In genomic region chr15:58537033-58537432, GRCh38 we compare ENCODE assay signal across 24 cellular contexts.
A peak's percentile ranks its signal among the peaks of the same experiment; 100 is the strongest.
DNase-seq lines count a peak whose midpoint lies in the region; ATAC-seq, FAIRE-seq and TF ChIP-seq lines count a peak whose summit lies in the region.
"Had no signal": no experiment of that assay in that cellular context is flagged by ENCODE, and none has a peak within 500 bp of the region (broad histone marks: within the 10 kb centered on the region; RNA-seq: fewer than 3 reads in every experiment).

No MANE protein-coding gene starts in this region.

- H3K4me1 ChIP-seq in breast epithelium (no peaks in the 10 kb centered on the region), mammary epithelial cell (ENCODE audit: insufficient read depth, low read length) (peaks cover 4% of the 10 kb centered on the region), H1 (replicated peaks in 1 of 4; ENCODE audit: control insufficient read depth in 3 of 4, insufficient read depth in 4 of 4, low read length in 3 of 4) (no peaks in the 10 kb centered on the region), stomach (no peaks in the 10 kb centered on the region)
- H3K4me1 ChIP-seq: BE2C had no signal

- H3K4ac ChIP-seq in H1 (replicated peaks; ENCODE audit: insufficient read length, low read depth, low read length) = no peak overlapping the region

- no peaks in the 10 kb centered on the region; the same call in 1 of the 2 replicates for H3K23me2 ChIP-seq in H1 (ENCODE audit: low read depth, low read length)

- no peak overlapping the region for H3K56ac ChIP-seq in H1 (replicated peaks; ENCODE audit: insufficient read length, low read depth, low read length)

- no peak overlapping the region for H2BK20ac ChIP-seq in H1 (ENCODE audit: low read length)

- TF ChIP-seq EP300 in H1 (IDR thresholded peaks at IDR 0.05; ENCODE audit: borderline replicate concordance in 1 of 2, low read depth in 2 of 2, low read length in 2 of 2) (no peak), stomach (IDR thresholded peaks at IDR 0.05) (no peak)

- H3K14ac ChIP-seq in H1 (ENCODE audit: insufficient read length) = no peak overlapping the region

- no peak for DNase-seq in breast epithelium (ENCODE audit: low spot score in 2 of 2)
- DNase-seq in mammary epithelial cell = no peak
- DNase-seq in H1 (ENCODE audit: low read depth in 1 of 2, low spot score in 2 of 2) = no peak
- peak; percentile 29 for DNase-seq in islet precursor cell
- peak; percentile 18 for DNase-seq in stomach
- no peak for DNase-seq in hippocampal formation (lab: John Stamatoyannopoulos, UW)
- DNase-seq: ACHN; BE2C; CD4-positive, CD25-positive, alpha-beta regulatory T cell; CD8-positive, alpha-beta memory T cell; COR-L47; DMS 273 treated with DMSO at 0.1 percent for 48 hours; DMS53; DND-41; EL; H7; HFFc6 had no signal

- H3K23ac ChIP-seq in H1 (ENCODE audit: insufficient read length) = no peak overlapping the region

- H3K27ac ChIP-seq in breast epithelium (peak overlapping the region; percentile 9 to 48), mammary epithelial cell (ENCODE audit: insufficient read depth, low read depth, low read length) (no peak overlapping the region), H1 (ENCODE audit: low read depth, low read length) (no peak overlapping the region), stomach (no peak overlapping the region)

- H4K8ac ChIP-seq in H1 (ENCODE audit: extremely low read depth, insufficient read depth, low read length) = peak overlapping the region; percentile 23; the same call in 1 of the 2 replicates

- TF ChIP-seq CTCF in breast epithelium (IDR thresholded peaks at IDR 0.05) (no peak), mammary epithelial cell (conservative IDR thresholded peaks at IDR 0.05 in 1 of 2, IDR thresholded peaks at IDR 0.05 in 1 of 2; ENCODE audit: extremely low read depth in 1 of 2, insufficient read depth in 1 of 2, low read depth in 1 of 2, low read length in 2 of 2) (no peak), H1 (IDR thresholded peaks at IDR 0.05; ENCODE audit: control extremely low read depth in 1 of 3, insufficient read depth in 1 of 3, low read depth in 1 of 3, low read length in 3 of 3) (no peak), stomach (IDR thresholded peaks at IDR 0.05) (no peak)

- in situ Hi-C loops in mammary epithelial cell (cut with MboI; ENCODE audit: low sequenced_read_pairs in 2 of 2) = no loop called here

- H3K9me3 ChIP-seq in breast epithelium = no peaks in the 10 kb centered on the region
- no peaks in the 10 kb centered on the region for H3K9me3 ChIP-seq in mammary epithelial cell (replicated peaks; ENCODE audit: insufficient read depth, low read length)
- H3K9me3 ChIP-seq in H1 (ENCODE audit: insufficient read depth in 2 of 2, low read depth in 1 of 2, low read length in 1 of 2) = no peaks in the 10 kb centered on the region
- H3K9me3 ChIP-seq in stomach = no peaks in the 10 kb centered on the region
- H3K9me3 ChIP-seq: BE2C had no signal

- no peak overlapping the region for H2AK5ac ChIP-seq in H1 (ENCODE audit: low read depth, low read length)

- H3K79me1 ChIP-seq in H1 (ENCODE audit: low read depth, low read length) = no peaks in the 10 kb centered on the region

- no peak overlapping the region for H2BK12ac ChIP-seq in H1 (ENCODE audit: low read depth, low read length)

- no peak overlapping the region for H3K4me2 ChIP-seq in mammary epithelial cell (ENCODE audit: insufficient read depth, low read depth, low read length)
- H3K4me2 ChIP-seq in H1 (ENCODE audit: insufficient read depth in 1 of 2, low read depth in 2 of 2, low read length in 2 of 2) = no peak overlapping the region
- H3K4me2 ChIP-seq: GM23338 had no signal

- H3K36me3 ChIP-seq in breast epithelium (no peaks in the 10 kb centered on the region), mammary epithelial cell (ENCODE audit: insufficient read depth, low read length) (no peaks in the 10 kb centered on the region), H1 (ENCODE audit: control insufficient read depth in 2 of 4, insufficient read depth in 4 of 4, low read length in 3 of 4) (no peaks in the 10 kb centered on the region), stomach (no peaks in the 10 kb centered on the region)
- H3K36me3 ChIP-seq: BE2C had no signal

- FAIRE-seq in H1 (lab: Jason Lieb, UNC) = no peak
- FAIRE-seq: A204.1, G401.6, GM12891, HepG2 had no signal

- 67% methylated on average over 9 of the region's 9 CpGs for WGBS in mammary epithelial cell (ENCODE audit: low coverage, missing lambda C conversion rate)
- WGBS in H1 (ENCODE audit: extremely low coverage in 1 of 2, insufficient coverage in 1 of 2, insufficient read length in 1 of 2, insufficient replicate concordance in 2 of 2, low coverage in 1 of 2, low lambda C conversion rate in 2 of 2, missing lambda C conversion rate in 1 of 2), 2 experiments = 92% methylated on average over 9 of the region's 9 CpGs; no CpG with 5 or more reads in 1 of the 2 experiments
- WGBS in stomach, 5 donors = 95 to 100% (median 98%) methylated on average over 9 of the region's 9 CpGs

- BruUV-seq in mammary epithelial cell (replicated peaks; lab: Mats Ljungman, UMichigan) = no TSS peak

- POLR2A ChIA-PET in H1 (lab: Charles Lee; ENCODE audit: partially characterized antibody) = no interaction called here

- CTCF ChIA-PET in mammary epithelial cell (lab: Charles Lee; ENCODE audit: low non-redundant PET) (no interaction called here), H1 (lab: Charles Lee; ENCODE audit: partially characterized antibody) (interaction anchor here (0.9 kb wide), 1 partner anchor 267 kb away, joined by 3 read pairs; no protein-coding TSS in a partner anchor)

- no peak for TF ChIP-seq POLR2A in breast epithelium (IDR thresholded peaks at IDR 0.05)
- no peak for TF ChIP-seq POLR2A in H1 (IDR thresholded peaks at IDR 0.05; ENCODE audit: control extremely low read depth in 1 of 2, low read depth in 2 of 2, low read length in 2 of 2)
- TF ChIP-seq POLR2A in stomach (IDR thresholded peaks at IDR 0.05) = no peak

- no peak for TF ChIP-seq RAD21 in H1 (IDR thresholded peaks at IDR 0.05 in 1 of 2, conservative IDR thresholded peaks at IDR 0.05 in 1 of 2; ENCODE audit: low read depth in 2 of 2, low read length in 2 of 2)

- no peak overlapping the region for H4K5ac ChIP-seq in H1 (ENCODE audit: insufficient read length, low read depth, low read length)

- H2BK120ac ChIP-seq in H1 (replicated peaks; ENCODE audit: low read depth, low read length) = no peak overlapping the region

- no peak overlapping the region for H3K4me3 ChIP-seq in breast epithelium
- no peak overlapping the region for H3K4me3 ChIP-seq in mammary epithelial cell (replicated peaks in 1 of 3; ENCODE audit: insufficient read depth in 1 of 3, low read depth in 2 of 3, low read length in 3 of 3)
- H3K4me3 ChIP-seq in H1 (ENCODE audit: extremely low read depth in 1 of 4, insufficient read depth in 2 of 4, low read depth in 3 of 4, low read length in 4 of 4) = no peak overlapping the region
- no peak overlapping the region for H3K4me3 ChIP-seq in stomach
- H3K4me3 ChIP-seq: GM23338 had no signal

- H4K20me1 ChIP-seq in mammary epithelial cell (ENCODE audit: insufficient read depth, low read length) (no peaks in the 10 kb centered on the region), H1 (replicated peaks in 1 of 2; ENCODE audit: control insufficient read depth in 1 of 2, insufficient read depth in 2 of 2, low read length in 2 of 2) (no peaks in the 10 kb centered on the region)

- H2BK15ac ChIP-seq in H1 (ENCODE audit: low read length) = no peak overlapping the region

- H3K9ac ChIP-seq in mammary epithelial cell (ENCODE audit: insufficient read depth, low read length) (no peak overlapping the region), H1 (replicated peaks in 1 of 4; ENCODE audit: extremely low read depth in 1 of 4, low read depth in 3 of 4, low read length in 3 of 4) (no peak overlapping the region)

- intact Hi-C loops in breast epithelium (cut with DNase I; ENCODE audit: low total_unique reads) = no loop called here
- intact Hi-C loops in mammary epithelial cell (cut with micrococcal nuclease) = no loop called here
- intact Hi-C loops in stomach (cut with DNase I; ENCODE audit: low total_unique reads) = no loop called here

- no peak for ATAC-seq in GM19035 (IDR thresholded peaks at IDR 0.05; ENCODE audit: unreplicated experiment)
- ATAC-seq: GM23338, HCT116, HepG2 had no signal

- no peaks in the 10 kb centered on the region for H3K27me3 ChIP-seq in breast epithelium
- H3K27me3 ChIP-seq in mammary epithelial cell (ENCODE audit: insufficient read depth, low read length) = no peaks in the 10 kb centered on the region
- no peaks in the 10 kb centered on the region for H3K27me3 ChIP-seq in H1 (replicated peaks in 1 of 4; ENCODE audit: control insufficient read depth in 3 of 4, extremely low read depth in 1 of 4, insufficient read depth in 3 of 4, low read length in 3 of 4)
- H3K27me3 ChIP-seq in stomach = no peaks in the 10 kb centered on the region
- H3K27me3 ChIP-seq: BE2C had no signal

- H3K79me2 ChIP-seq in mammary epithelial cell (ENCODE audit: insufficient read depth, low read length) = no peaks in the 10 kb centered on the region
- H3K79me2 ChIP-seq in H1 (ENCODE audit: control insufficient read depth in 1 of 2, insufficient read depth in 2 of 2, low read length in 2 of 2) = no peaks in the 10 kb centered on the region

- H2AFZ ChIP-seq in mammary epithelial cell (ENCODE audit: low read depth, low read length) (no peak overlapping the region), H1 (ENCODE audit: low read length) (no peak overlapping the region)
- H2AFZ ChIP-seq: GM23338 had no signal

- dilution Hi-C loops in mammary epithelial cell (cut with HindIII; ENCODE audit: low sequenced_read_pairs) = no loop called here

- no peak overlapping the region for H2BK5ac ChIP-seq in H1 (ENCODE audit: low read depth, low read length)

- no peak overlapping the region for H3K18ac ChIP-seq in H1 (ENCODE audit: extremely low read depth, low read length)

- no peak overlapping the region for H4K91ac ChIP-seq in H1 (replicated peaks; ENCODE audit: insufficient read length, low read length)

TF ChIP-seq in H1, 55 proteins besides CTCF, POLR2A, EP300 and RAD21 (continues in another document):
- TF ChIP-seq SP1 (IDR thresholded peaks at IDR 0.05; ENCODE audit: low read depth, low read length) (no peak), KDM5A (IDR thresholded peaks at IDR 0.05; ENCODE audit: low read length) (no peak), TCF12 (IDR thresholded peaks at IDR 0.05; ENCODE audit: low read depth, low read length) (no peak), TAF7 (optimal IDR thresholded peaks at IDR 0.05; ENCODE audit: borderline replicate concordance, low read depth, low read length) (no peak), CHD2 (IDR thresholded peaks at IDR 0.05; ENCODE audit: low read length) (no peak), NANOG (IDR thresholded peaks at IDR 0.05; ENCODE audit: insufficient read depth, low read depth, low read length, poor library complexity, severe bottlenecking) (no peak), USF2 (IDR thresholded peaks at IDR 0.05; ENCODE audit: low read length) (no peak)

Comparison
In these comparisons a context has a peak if more than half of its experiments do, and no peak if none do; other contexts are left out.
1. H3K27ac ChIP-seq: peak in breast epithelium (2 of 2); none in mammary epithelial cell (single experiment), H1 (single experiment) and stomach (0 of 5).
2. DNase-seq: peak in islet precursor cell (single experiment) and stomach (single experiment); none in breast epithelium (0 of 2), mammary epithelial cell (single experiment), H1 (0 of 2) and hippocampal formation (0 of 2).